2 cellular contexts compared by ENCODE assay signal in the genomic region with DNA sequence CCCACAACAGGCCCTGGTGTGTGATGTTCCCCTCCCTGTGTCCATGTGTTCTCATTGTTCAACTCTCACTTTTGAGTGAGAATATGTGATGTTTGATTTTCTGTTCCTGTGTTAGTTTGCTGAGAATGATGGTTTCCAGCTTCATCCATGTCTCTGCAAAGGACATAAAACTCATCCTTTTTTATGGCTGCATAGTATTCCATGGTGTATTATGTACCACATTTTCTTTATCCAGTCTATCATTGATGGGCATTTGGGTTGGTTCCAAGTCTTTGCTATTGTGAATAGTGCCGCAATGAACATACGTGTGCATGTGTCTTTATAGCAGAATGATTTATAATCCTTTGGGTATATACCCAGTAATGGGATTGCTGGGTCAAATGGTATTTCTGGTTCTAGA. TPM values are rescaled to one million over a fixed set of nuclear protein-coding genes. Genes with fewer than 3 reads are reported as not detected.
"Had no signal": no experiment of that assay in that cellular context is flagged by ENCODE, and none has a peak within 500 bp of the region (broad histone marks: within the 10 kb centered on the region; RNA-seq: fewer than 3 reads in every experiment).

No MANE protein-coding gene starts in this region.

RNA-seq across cellular contexts. Expression of a gene that starts 59.4 kb away (rescaled TPM):
- total RNA-seq: LHCN-M2, NCI-H460 had no signal
